ENCODE assay signal across 8 cellular contexts in genomic region chr22:37657590-37658132, GRCh38. TPM values are rescaled to one million over a fixed set of nuclear protein-coding genes. Genes with fewer than 3 reads are reported as not detected.
DNase-seq lines count a peak whose midpoint lies in the region; ATAC-seq lines count a peak whose summit lies in the region.

No MANE protein-coding gene starts in this region.

- H3K4me1 Mint-ChIP-seq in activated CD8-positive, alpha-beta T cell treated with anti-CD3 and anti-CD28 coated beads, Interleukin-2, amount 10 ng/mL, durations not matched to agents 7 days and 5 days (ENCODE audit: low read depth) = peaks cover 36% of the 10 kb centered on the region

- H3K27ac ChIP-seq in iPS-20b (ENCODE audit: low read length) = no peak overlapping the region
- H3K27ac ChIP-seq in stomach smooth muscle (ENCODE audit: low read length) = peak overlapping the region; percentile 91

- ATAC-seq in activated CD8-positive, alpha-beta T cell treated with anti-CD3 and anti-CD28 coated beads, Interleukin-2, amount 10 ng/mL, durations not matched to agents 7 days and 5 days = no peak
- no peak for ATAC-seq in HG02938 (IDR thresholded peaks at IDR 0.05; ENCODE audit: unreplicated experiment)

- H3K9ac ChIP-seq in iPS-20b (ENCODE audit: low read depth, low read length) = peak overlapping the region; percentile 60; the same call in 1 of the 2 replicates
- H3K9ac ChIP-seq in stomach smooth muscle (ENCODE audit: low read length in 2 of 2) = peak overlapping the region; percentile 54 to 80

- 0 out of 2 replicates have a peak, but pooled peaks cover 4% of the 10 kb centered on the region for H3K4me1 ChIP-seq in iPS-20b (ENCODE audit: insufficient read depth, low read length)
- peaks cover 40% of the 10 kb centered on the region for H3K4me1 ChIP-seq in stomach smooth muscle (ENCODE audit: control insufficient read depth, insufficient read depth, low read length)

- no peaks in the 10 kb centered on the region for H3K9me3 Mint-ChIP-seq in activated CD8-positive, alpha-beta T cell treated with anti-CD3 and anti-CD28 coated beads, Interleukin-2, amount 10 ng/mL, durations not matched to agents 7 days and 5 days (ENCODE audit: insufficient read depth)

- H3K27ac Mint-ChIP-seq in activated CD8-positive, alpha-beta T cell treated with anti-CD3 and anti-CD28 coated beads, Interleukin-2, amount 10 ng/mL, durations not matched to agents 7 days and 5 days = peak overlapping the region; percentile 87

- POLR2A ChIA-PET in activated CD8-positive, alpha-beta T cell treated with anti-CD3 and anti-CD28 coated beads, Interleukin-2, amount 10 ng/mL, durations not matched to agents 7 days and 5 days (lab: Charles Lee) = interaction anchor here (0.8 to 2.9 kb wide), 12 partner anchors 14 to 49 kb away, joined by 3 to 21 read pairs (median 6); partner anchors contain the start of genes GGA1, LGALS1 and SH3BP1

- peaks cover 34% of the 10 kb centered on the region for H3K36me3 Mint-ChIP-seq in activated CD8-positive, alpha-beta T cell treated with anti-CD3 and anti-CD28 coated beads, Interleukin-2, amount 10 ng/mL, durations not matched to agents 7 days and 5 days (ENCODE audit: low read depth)

- H3K36me3 ChIP-seq in iPS-20b (ENCODE audit: insufficient read depth, low read depth, low read length) (peaks cover 12% of the 10 kb centered on the region), stomach smooth muscle (ENCODE audit: control insufficient read depth in 2 of 2, insufficient read depth in 2 of 2, low read length in 2 of 2) (no peaks in the 10 kb centered on the region)

- DNase-seq in A172 (ENCODE audit: low spot score) (peak; percentile 18), GM19240 (ENCODE audit: insufficient read length, low spot score) (peak; percentile 29), NCI-H1048 (lab: John Stamatoyannopoulos, UW) (no peak), NCI-H510A (lab: John Stamatoyannopoulos, UW) (no peak)
- no peak for DNase-seq in activated CD8-positive, alpha-beta T cell treated with anti-CD3 and anti-CD28 coated beads, Interleukin-2, amount 10 ng/mL, durations not matched to agents 7 days and 5 days

- H3K4me3 ChIP-seq in iPS-20b (ENCODE audit: low read length) (peak overlapping the region; percentile 69), stomach smooth muscle (ENCODE audit: low read length in 2 of 2) (peak overlapping the region; percentile 74 to 83)

- H3K27me3 Mint-ChIP-seq in activated CD8-positive, alpha-beta T cell treated with anti-CD3 and anti-CD28 coated beads, Interleukin-2, amount 10 ng/mL, durations not matched to agents 7 days and 5 days (ENCODE audit: low read depth) = no peaks in the 10 kb centered on the region

- H3K27me3 ChIP-seq in iPS-20b (ENCODE audit: insufficient read depth, low read length) = no peaks in the 10 kb centered on the region
- H3K27me3 ChIP-seq in stomach smooth muscle (ENCODE audit: control insufficient read depth in 1 of 2, insufficient read depth in 2 of 2, low read length in 2 of 2) = no peaks in the 10 kb centered on the region

- H3K4me3 Mint-ChIP-seq in activated CD8-positive, alpha-beta T cell treated with anti-CD3 and anti-CD28 coated beads, Interleukin-2, amount 10 ng/mL, durations not matched to agents 7 days and 5 days = peak overlapping the region; percentile 78

- no peaks in the 10 kb centered on the region for H3K9me3 ChIP-seq in iPS-20b (ENCODE audit: insufficient read depth, low read depth, low read length)
- no peaks in the 10 kb centered on the region for H3K9me3 ChIP-seq in stomach smooth muscle (ENCODE audit: control insufficient read depth in 2 of 2, low read length in 2 of 2)

- CTCF ChIA-PET in activated CD8-positive, alpha-beta T cell treated with anti-CD3 and anti-CD28 coated beads, Interleukin-2, amount 10 ng/mL, durations not matched to agents 7 days and 5 days (lab: Charles Lee) = interaction anchor here (0.8 to 9.5 kb wide), 14 partner anchors 12 to 415 kb away, joined by 3 to 241 read pairs (median 8); partner anchors contain the start of genes GGA1, LGALS1, NOL12 and SH3BP1

RNA-seq across cellular contexts. Expression of gene PDXP, which starts 0.9 kb away (rescaled TPM):
- total RNA-seq in A172 (2014; rRNA removed; shearing (Covaris generic)) = 10.8 and 11.7 TPM in 2 replicates
- 10 to 100 TPM; 31.5 to 33.5 TPM for total RNA-seq in activated CD8-positive, alpha-beta T cell treated with anti-CD3 and anti-CD28 coated beads, Interleukin-2, amount 10 ng/mL, durations not matched to agents 7 days and 5 days

RNA-seq across cellular contexts. Expression of gene LGALS1, which starts 17.8 kb away (rescaled TPM):
- 3,374 and 3,537 TPM in 2 replicates for total RNA-seq in A172 (2014; rRNA removed; shearing (Covaris generic))
- total RNA-seq in activated CD8-positive, alpha-beta T cell treated with anti-CD3 and anti-CD28 coated beads, Interleukin-2, amount 10 ng/mL, durations not matched to agents 7 days and 5 days = 1,000 to 10,000 TPM; 1,444 to 1,502 TPM

RNA-seq across cellular contexts. Expression of gene SH3BP1, which starts 18.2 kb away (rescaled TPM):
- total RNA-seq in A172 (2014; rRNA removed; shearing (Covaris generic)) = 0.07 TPM in 1 of 2 replicates, not detected in the other
- total RNA-seq in activated CD8-positive, alpha-beta T cell treated with anti-CD3 and anti-CD28 coated beads, Interleukin-2, amount 10 ng/mL, durations not matched to agents 7 days and 5 days = 100 to 1,000 TPM; 216 to 218 TPM

RNA-seq across cellular contexts. Expression of gene NOL12, which starts 28.5 kb away (rescaled TPM):
- total RNA-seq in A172 (2014; rRNA removed; shearing (Covaris generic)) = 24.2 and 56.1 TPM in 2 replicates
- total RNA-seq in activated CD8-positive, alpha-beta T cell treated with anti-CD3 and anti-CD28 coated beads, Interleukin-2, amount 10 ng/mL, durations not matched to agents 7 days and 5 days = 10 to 100 TPM; 42.6 to 45.3 TPM

RNA-seq across cellular contexts. Expression of gene TRIOBP, which starts 39.2 kb away (rescaled TPM):
- 41.4 and 43.4 TPM in 2 replicates for total RNA-seq in A172 (2014; rRNA removed; shearing (Covaris generic))
- 10 to 100 TPM; 45.2 to 45.8 TPM for total RNA-seq in activated CD8-positive, alpha-beta T cell treated with anti-CD3 and anti-CD28 coated beads, Interleukin-2, amount 10 ng/mL, durations not matched to agents 7 days and 5 days

Comparison
In these comparisons a context has a peak if more than half of its experiments do, and no peak if none do; other contexts are left out.
1. DNase-seq: peak in A172 (single experiment) and GM19240 (single experiment); none in activated CD8-positive, alpha-beta T cell treated with anti-CD3 and anti-CD28 coated beads, Interleukin-2, amount 10 ng/mL, durations not matched to agents 7 days and 5 days (single experiment), NCI-H1048 (single experiment) and NCI-H510A (single experiment).
2. RNA of gene SH3BP1, which starts 18.2 kb away (total RNA-seq): 216 to 218 TPM in activated CD8-positive, alpha-beta T cell treated with anti-CD3 and anti-CD28 coated beads, Interleukin-2, amount 10 ng/mL, durations not matched to agents 7 days and 5 days; 0.07 TPM in A172; every median in the first group is over 100 times any median in the second.